In the genomic region with DNA sequence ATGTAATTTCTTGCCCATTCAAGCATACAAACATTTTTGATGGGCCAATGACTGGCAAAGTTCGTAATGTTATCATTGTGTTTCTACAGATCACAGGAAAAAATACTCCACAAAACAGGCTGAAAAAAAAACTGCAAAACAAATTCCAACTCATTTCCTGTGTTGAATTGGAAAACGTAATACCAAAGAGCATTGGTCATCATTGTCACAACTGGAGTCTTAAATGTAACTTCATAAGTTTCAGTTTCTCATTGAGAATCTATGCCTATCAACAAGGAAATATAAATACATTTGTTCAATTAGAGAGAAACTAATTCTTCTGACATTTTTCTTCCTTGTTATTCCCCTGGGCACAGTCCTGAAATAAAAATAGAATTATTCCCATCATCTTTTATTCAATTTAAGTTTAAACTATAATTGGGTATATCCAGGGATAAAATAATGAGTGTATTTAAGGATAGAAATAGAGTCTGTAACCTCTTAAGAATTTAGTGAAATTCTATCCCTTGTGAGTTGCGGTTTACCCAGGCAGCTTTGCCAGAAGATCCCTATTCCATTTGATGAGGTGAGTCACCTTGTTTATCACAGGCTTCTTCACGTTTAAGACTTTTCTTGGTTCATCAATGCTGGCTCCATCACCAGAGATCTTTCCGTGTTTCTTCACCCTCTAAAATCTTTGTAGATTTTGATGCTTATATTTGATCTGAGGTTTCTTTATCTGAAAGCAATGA, we compare ENCODE assay signal across 11 cellular contexts.
DNase-seq lines count a peak whose midpoint lies in the region; ATAC-seq and TF ChIP-seq lines count a peak whose summit lies in the region.
"Had no signal": no experiment of that assay in that cellular context is flagged by ENCODE, and none has a peak within 500 bp of the region (broad histone marks: within the 10 kb centered on the region; RNA-seq: fewer than 3 reads in every experiment).

No MANE protein-coding gene starts in this region.

- no peaks in the 10 kb centered on the region for H3K4me1 ChIP-seq in left ventricle myocardium inferior
- H3K4me1 ChIP-seq: right lobe of liver had no signal

- no peak overlapping the region for H3K4me3 ChIP-seq in left ventricle myocardium inferior
- H3K4me3 ChIP-seq: right lobe of liver, tibial nerve had no signal

- H3K9me3 ChIP-seq in left ventricle myocardium inferior (replicated peaks) = no peaks in the 10 kb centered on the region
- H3K9me3 ChIP-seq: right lobe of liver, tibial nerve had no signal

- DNase-seq in left ventricle myocardium inferior (no peak), left cardiac atrium (no peak), amniotic stem cell (lab: John Stamatoyannopoulos, UW) (peak; percentile 41), glomerular visceral epithelial cell (ENCODE audit: extremely low spot score) (peak; percentile 52), NCI-H2196 (lab: John Stamatoyannopoulos, UW; ENCODE audit: unreplicated experiment) (no peak), NCI-H1417 treated with DMSO at 0.1 percent for 48 hours (lab: John Stamatoyannopoulos, UW) (no peak), DMS53 treated with DMSO at 0.1 percent for 48 hours (lab: John Stamatoyannopoulos, UW; ENCODE audit: unreplicated experiment) (no peak), NOMO-1 treated with dmso at 0.1 percent for 144 hours (lab: John Stamatoyannopoulos, UW; ENCODE audit: unreplicated experiment) (no peak)
- DNase-seq: right lobe of liver had no signal

- TF ChIP-seq CTCF in left ventricle myocardium inferior (IDR thresholded peaks at IDR 0.05; ENCODE audit: borderline replicate concordance) = no peak

- ATAC-seq in left cardiac atrium = no peak
- ATAC-seq: activated naive CD4-positive, alpha-beta T cell treated with anti-CD3 and anti-CD28 coated beads, Interleukin-2, amount 50 U/mL, for 72 hours had no signal

- H3K36me3 ChIP-seq in left ventricle myocardium inferior = no peaks in the 10 kb centered on the region
- H3K36me3 ChIP-seq: right lobe of liver, tibial nerve had no signal

- peak overlapping the region; percentile 61 for H3K27ac ChIP-seq in left ventricle myocardium inferior (replicated peaks)
- H3K27ac ChIP-seq: right lobe of liver had no signal

- no peaks in the 10 kb centered on the region for H3K27me3 ChIP-seq in left ventricle myocardium inferior (ENCODE audit: low read depth)
- H3K27me3 ChIP-seq: right lobe of liver, tibial nerve had no signal

- intact Hi-C loops in left ventricle myocardium inferior (cut with micrococcal nuclease) = no loop called here
- intact Hi-C loops in left cardiac atrium (cut with DNase I) = no loop called here

Comparison
In these comparisons a context has a peak if more than half of its experiments do, and no peak if none do; other contexts are left out.
1. DNase-seq: peak in amniotic stem cell (single experiment) and glomerular visceral epithelial cell (single experiment); none in left ventricle myocardium inferior (single experiment), left cardiac atrium (single experiment), NCI-H2196 (single experiment), NCI-H1417 treated with DMSO at 0.1 percent for 48 hours (single experiment), DMS53 treated with DMSO at 0.1 percent for 48 hours (single experiment) and NOMO-1 treated with dmso at 0.1 percent for 144 hours (single experiment).